Comparison of ENCODE assay signal across 8 cellular contexts in the genomic region with DNA sequence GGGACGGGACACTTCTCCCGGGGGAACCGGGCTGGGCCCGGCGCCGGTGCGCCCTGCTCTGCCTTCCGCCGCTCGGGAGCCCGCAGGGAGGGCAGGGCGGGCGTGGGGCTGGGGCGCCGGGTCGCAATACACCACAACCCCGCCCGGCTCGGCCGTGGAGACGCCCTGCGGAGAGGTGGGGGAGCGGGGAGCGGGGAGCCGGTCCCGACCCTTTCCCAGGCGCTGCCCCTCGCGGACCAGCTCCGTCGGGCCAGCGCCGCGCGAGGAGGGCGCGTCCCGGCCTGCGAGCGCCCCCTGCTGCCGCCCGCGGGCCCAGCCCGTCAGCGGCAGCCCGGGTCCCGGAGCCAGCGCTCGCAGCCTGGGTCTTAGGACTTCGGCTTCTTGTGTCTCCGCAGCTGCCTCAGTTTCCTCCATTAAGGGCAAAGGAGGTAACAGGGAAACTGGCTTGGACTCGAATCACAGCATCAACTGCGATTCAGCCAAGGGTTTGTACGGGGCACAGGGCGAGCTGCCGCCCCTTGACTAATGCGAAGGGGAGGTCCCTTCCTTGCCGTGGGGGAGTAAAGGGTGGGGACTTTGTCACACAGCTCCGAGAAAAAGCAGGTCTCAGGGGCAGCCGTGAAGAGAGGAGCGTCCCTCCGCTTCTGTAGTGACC. TPM values are rescaled to one million over a fixed set of nuclear protein-coding genes. Genes with fewer than 3 reads are reported as not detected.
A peak's percentile ranks its signal among the peaks of the same experiment; 100 is the strongest.
DNase-seq lines count a peak whose midpoint lies in the region; ATAC-seq and TF ChIP-seq lines count a peak whose summit lies in the region.

No MANE protein-coding gene starts in this region.

- H3K4me1 ChIP-seq in testis: peaks cover 9% of the 10 kb centered on the region

- no peaks in the 10 kb centered on the region for H3K9me3 Mint-ChIP-seq in activated CD8-positive, alpha-beta memory T cell treated with anti-CD3 and anti-CD28 coated beads, Interleukin-2, amount 10 ng/mL, durations not matched to agents 7 days and 5 days (ENCODE audit: low read depth)
- H3K9me3 Mint-ChIP-seq in naive B cell: no peaks in the 10 kb centered on the region

- 2 to 8% methylated on average over 11 to 29 of the region's 62 CpGs for WGBS in testis, 2 donors

- TF ChIP-seq POLR2A in erythroblast (IDR thresholded peaks at IDR 0.05; ENCODE audit: low read length) (no peak), testis (IDR thresholded peaks at IDR 0.05) (no peak)

- H3K4me3 ChIP-seq in testis: peak overlapping the region; percentile 46 to 60

- intact Hi-C loops in testis (cut with DNase I; ENCODE audit: low total_unique reads): no loop called here

- peak overlapping the region in 1 of 2 donors; percentile 30 for H3K27ac ChIP-seq in testis

- CTCF ChIA-PET in activated CD8-positive, alpha-beta memory T cell treated with anti-CD3 and anti-CD28 coated beads, Interleukin-2, amount 10 ng/mL, durations not matched to agents 7 days and 5 days (lab: Charles Lee): interaction anchor here (0.5 to 4.1 kb wide), 37 partner anchors 9 to 648 kb away, joined by 3 to 44 read pairs (median 5); partner anchors contain the start of genes ANKRD36C, ASTL, DUSP2 and STARD7

- no peak overlapping the region for H3K27ac Mint-ChIP-seq in activated CD8-positive, alpha-beta memory T cell treated with anti-CD3 and anti-CD28 coated beads, Interleukin-2, amount 10 ng/mL, durations not matched to agents 7 days and 5 days
- peak overlapping the region in 2 of 6 donors; percentile 44 to 56 for H3K27ac Mint-ChIP-seq in naive B cell

- H3K4me3 Mint-ChIP-seq in activated CD8-positive, alpha-beta memory T cell treated with anti-CD3 and anti-CD28 coated beads, Interleukin-2, amount 10 ng/mL, durations not matched to agents 7 days and 5 days: peak overlapping the region; percentile 32
- peak overlapping the region; percentile 58 to 85 (median 74) for H3K4me3 Mint-ChIP-seq in naive B cell

- ATAC-seq in HG02571 (IDR thresholded peaks at IDR 0.05; ENCODE audit: unreplicated experiment) (peak; percentile 62), naive B cell (ENCODE audit: low read depth in 2 of 2) (peak; percentile 81 to 82)
- peak; percentile 85 for ATAC-seq in activated CD8-positive, alpha-beta memory T cell treated with anti-CD3 and anti-CD28 coated beads, Interleukin-2, amount 10 ng/mL, durations not matched to agents 7 days and 5 days

- no peaks in the 10 kb centered on the region for H3K36me3 Mint-ChIP-seq in activated CD8-positive, alpha-beta memory T cell treated with anti-CD3 and anti-CD28 coated beads, Interleukin-2, amount 10 ng/mL, durations not matched to agents 7 days and 5 days
- no peaks in the 10 kb centered on the region for H3K36me3 Mint-ChIP-seq in naive B cell

- no peaks in the 10 kb centered on the region for H3K27me3 ChIP-seq in testis

- TF ChIP-seq CTCF in testis (IDR thresholded peaks at IDR 0.05): peak; percentile 82 to 86 (median 85)

- no peaks in the 10 kb centered on the region for H3K9me3 ChIP-seq in testis

- H3K27me3 Mint-ChIP-seq in activated CD8-positive, alpha-beta memory T cell treated with anti-CD3 and anti-CD28 coated beads, Interleukin-2, amount 10 ng/mL, durations not matched to agents 7 days and 5 days: peaks cover 34% of the 10 kb centered on the region
- H3K27me3 Mint-ChIP-seq in naive B cell: peaks cover 11 to 55% (median 51%) of the 10 kb centered on the region in 3 donors

- H3K36me3 ChIP-seq in testis (ENCODE audit: low read depth, missing control alignments): no peaks in the 10 kb centered on the region

- H3K4me1 Mint-ChIP-seq in activated CD8-positive, alpha-beta memory T cell treated with anti-CD3 and anti-CD28 coated beads, Interleukin-2, amount 10 ng/mL, durations not matched to agents 7 days and 5 days: peaks cover 27% of the 10 kb centered on the region
- peaks cover 30 to 32% (median 31%) of the 10 kb centered on the region in 3 donors for H3K4me1 Mint-ChIP-seq in naive B cell

- DNase-seq in NCI-H2081 (lab: John Stamatoyannopoulos, UW) (peak; percentile 31 to 44), NCI-H2081 treated with DMSO at 0.1 percent for 48 hours (lab: John Stamatoyannopoulos, UW) (no peak), NCI-H2227 treated with DMSO at 0.1 percent for 48 hours (lab: John Stamatoyannopoulos, UW) (peak; percentile 26), erythroblast (lab: John Stamatoyannopoulos, UW) (peak; percentile 44 to 73), naive B cell (peak; percentile 69), testis (peak; percentile 46)
- peak; percentile 63 for DNase-seq in activated CD8-positive, alpha-beta memory T cell treated with anti-CD3 and anti-CD28 coated beads, Interleukin-2, amount 10 ng/mL, durations not matched to agents 7 days and 5 days

RNA-seq across cellular contexts. Expression of gene ADRA2B, which starts 0.6 kb away (rescaled TPM):
- total RNA-seq in activated CD8-positive, alpha-beta memory T cell treated with anti-CD3 and anti-CD28 coated beads, Interleukin-2, amount 10 ng/mL, durations not matched to agents 7 days and 5 days: under 1 TPM; 0.09 to 0.15 TPM
- polyA plus RNA-seq in naive B cell (ENCODE audit: low read depth in 6 of 6) (under 1 TPM in 1 of 6 donors, not detected in 5; 0.15 TPM), testis (ENCODE audit: insufficient read depth, low read depth, low replicate concordance) (2.1 TPM)
- total RNA-seq in testis: 1 to 10 TPM; 2.4 to 2.6 TPM

RNA-seq across cellular contexts. Expression of gene ASTL, which starts 21.3 kb away (rescaled TPM):
- total RNA-seq in activated CD8-positive, alpha-beta memory T cell treated with anti-CD3 and anti-CD28 coated beads, Interleukin-2, amount 10 ng/mL, durations not matched to agents 7 days and 5 days: 1 to 10 TPM; 1.9 to 6.4 TPM
- not detected for polyA plus RNA-seq in naive B cell (ENCODE audit: low read depth in 6 of 6)
- total RNA-seq in testis: 1 to 10 TPM in 1 of 2 donors, under 1 TPM in 1; 0.87 to 1.6 TPM
- 0.58 TPM for polyA plus RNA-seq in testis (ENCODE audit: insufficient read depth, low read depth, low replicate concordance)

RNA-seq across cellular contexts. Expression of gene DUSP2, which starts 28.2 kb away (rescaled TPM):
- total RNA-seq in activated CD8-positive, alpha-beta memory T cell treated with anti-CD3 and anti-CD28 coated beads, Interleukin-2, amount 10 ng/mL, durations not matched to agents 7 days and 5 days: 10 to 100 TPM; 32.0 to 53.6 TPM
- polyA plus RNA-seq in naive B cell (ENCODE audit: low read depth in 6 of 6) (100 to 1,000 TPM in 2 of 6 donors, 10 to 100 TPM in 4; 56.3 to 220 (median 95.9) TPM), testis (ENCODE audit: insufficient read depth, low read depth, low replicate concordance) (5.7 TPM)
- total RNA-seq in testis: 10 to 100 TPM in 1 of 2 donors, 1 to 10 TPM in 1; 6.3 to 16.5 TPM
